ENCODE assay signal across 8 cellular contexts in the genomic region with DNA sequence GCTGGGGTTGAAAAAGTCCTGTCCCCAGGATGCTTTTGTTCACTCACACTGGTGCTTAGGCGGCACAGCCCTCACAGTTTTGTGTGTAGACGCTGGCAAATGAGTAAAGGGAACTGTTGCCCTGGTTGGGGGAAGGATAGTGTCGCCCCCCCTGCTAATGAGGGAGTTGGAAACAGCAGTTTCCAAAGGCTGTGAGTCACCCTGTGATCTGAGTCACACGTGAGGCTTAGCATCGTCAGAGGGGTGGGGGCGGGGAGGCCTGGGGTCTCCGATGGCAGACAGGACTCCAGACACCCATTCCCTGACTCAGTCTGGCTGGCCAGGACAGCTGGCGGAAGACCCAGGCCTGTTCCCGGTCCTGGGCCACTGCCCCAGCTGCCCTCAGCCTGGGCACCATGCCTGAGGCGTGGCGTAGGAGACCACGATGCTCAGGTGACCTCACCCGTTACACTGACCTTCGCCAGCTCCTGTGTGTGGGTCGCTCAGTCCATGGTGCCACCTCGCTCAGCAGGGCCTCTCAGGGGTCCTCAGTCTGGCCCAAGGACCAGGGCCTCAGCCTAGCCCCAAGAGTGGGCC. TPM values are rescaled to one million over a fixed set of nuclear protein-coding genes. Genes with fewer than 3 reads are reported as not detected.
DNase-seq lines count a peak whose midpoint lies in the region; ATAC-seq, FAIRE-seq and TF ChIP-seq lines count a peak whose summit lies in the region.

No MANE protein-coding gene starts in this region.

- H3K36me3 ChIP-seq in PC-3 (ENCODE audit: low read depth, low read length) (no peaks in the 10 kb centered on the region), GM12878 (ENCODE audit: control insufficient read depth in 2 of 2, insufficient read depth in 2 of 2, low read length in 1 of 2) (0 out of 4 replicates have a peak, but pooled peaks cover 0 to 2% of the 10 kb centered on the region in 2 experiments), kidney epithelial cell (ENCODE audit: control insufficient read depth, insufficient read depth, low read length) (peaks cover 4% of the 10 kb centered on the region)

- H3K9ac ChIP-seq in PC-3 (ENCODE audit: low read length) (peak overlapping the region; percentile 22; the same call in 1 of the 2 replicates), GM12878 (ENCODE audit: control insufficient read depth, insufficient read depth, low read length) (no peak overlapping the region)

- TF ChIP-seq CTCF in AG10803 (conservative IDR thresholded peaks at IDR 0.05; ENCODE audit: low read length) (no peak), PC-3 (conservative IDR thresholded peaks at IDR 0.05; ENCODE audit: low read depth, low read length) (no peak), GM12878 (IDR thresholded peaks at IDR 0.05 in 2 of 3, conservative IDR thresholded peaks at IDR 0.05 in 1 of 3; ENCODE audit: control insufficient read depth in 2 of 3, extremely low read depth in 1 of 3, insufficient read depth in 1 of 3, low read depth in 3 of 3, low read length in 3 of 3) (no peak), kidney epithelial cell (IDR thresholded peaks at IDR 0.05; ENCODE audit: insufficient read depth, low read length, poor library complexity, severe bottlenecking) (no peak)

- H3K79me2 ChIP-seq in PC-3 (ENCODE audit: low read length) (no peaks in the 10 kb centered on the region), GM12878 (ENCODE audit: control insufficient read depth, insufficient read depth, low read length) (no peaks in the 10 kb centered on the region)

- in situ Hi-C loops in GM12878 (cut with MboI), result no loop called here

- BruUV-seq in PC-3 (replicated peaks; lab: Mats Ljungman, UMichigan) (no TSS peak), GM12878 (replicated peaks; lab: Mats Ljungman, UMichigan) (no TSS peak)

- H3K9me2 ChIP-seq in PC-3 (replicated peaks; ENCODE audit: low read length), result no peaks in the 10 kb centered on the region

- H4K20me1 ChIP-seq in PC-3 (ENCODE audit: low read length) (no peaks in the 10 kb centered on the region), GM12878 (ENCODE audit: control insufficient read depth, insufficient read depth) (no peaks in the 10 kb centered on the region)

- H3K27me3 ChIP-seq in PC-3 (ENCODE audit: low read length) (no peaks in the 10 kb centered on the region), GM12878 (replicated peaks in 1 of 2; ENCODE audit: control insufficient read depth in 2 of 2, insufficient read depth in 2 of 2, low read length in 1 of 2) (no peaks in the 10 kb centered on the region), kidney epithelial cell (ENCODE audit: control insufficient read depth, insufficient read depth, low read length) (no peaks in the 10 kb centered on the region)

- no peak for TF ChIP-seq RAD21 in GM12878 (IDR thresholded peaks at IDR 0.05; ENCODE audit: insufficient read depth, low read depth, low read length)

- TF ChIP-seq EP300 in GM12878 (IDR thresholded peaks at IDR 0.05; ENCODE audit: borderline replicate concordance in 1 of 2, control insufficient read depth in 1 of 2, low read depth in 2 of 2, low read length in 2 of 2), result no peak

- no peak overlapping the region for H2AFZ ChIP-seq in PC-3 (ENCODE audit: low read length)
- H2AFZ ChIP-seq in GM12878 (ENCODE audit: control insufficient read depth, low read depth, low read length), result peak overlapping the region; percentile 41; the same call in 1 of the 2 replicates

- 70% methylated on average over 16 of the region's 16 CpGs for WGBS in GM12878 (ENCODE audit: insufficient coverage, insufficient replicate concordance, low lambda C conversion rate, missing lambda C conversion rate)

- RAD21 ChIA-PET in GM12878 (lab: Charles Lee; ENCODE audit: unreplicated experiment), result interaction anchor here (0.6 to 4.7 kb wide), 4 partner anchors 10 to 79 kb away, joined by 3 to 35 read pairs (median 4); no protein-coding TSS in a partner anchor

- SMC1A ChIA-PET in GM12878 (lab: Charles Lee; ENCODE audit: uncharacterized antibody, unreplicated experiment), result interaction anchor here (4.5 kb wide), 1 partner anchor 59 kb away, joined by 33 read pairs; no protein-coding TSS in a partner anchor

- POLR2A ChIA-PET in PC-3 (lab: Charles Lee; ENCODE audit: unreplicated experiment), result no interaction called here
- POLR2A ChIA-PET in GM12878 (lab: Charles Lee), result interaction anchor here (3.6 kb wide), 1 partner anchor 79 kb away, joined by 18 read pairs; a partner anchor contains a TSS

- CTCF ChIA-PET in PC-3 (lab: Charles Lee), result interaction anchor here (3.0 kb wide), 1 partner anchor 93 kb away, joined by 22 read pairs; no protein-coding TSS in a partner anchor
- CTCF ChIA-PET in GM12878 (lab: Yijun Ruan, JAX), result interaction anchor here (0.7 to 7.4 kb wide), 4 partner anchors 59 to 104 kb away, joined by 3 to 63 read pairs (median 32); a partner anchor contains a TSS

- H3K9me3 ChIP-seq in PC-3 (ENCODE audit: low read length) (no peaks in the 10 kb centered on the region), GM12878 (replicated peaks; ENCODE audit: control insufficient read depth, insufficient read depth, low read length) (no peaks in the 10 kb centered on the region)

- H3K4me1 ChIP-seq in PC-3 (ENCODE audit: insufficient read depth, low read length) (peaks cover 34% of the 10 kb centered on the region), GM12878 (ENCODE audit: control insufficient read depth, insufficient read depth, low read length) (peaks cover 35% of the 10 kb centered on the region)

- DNase-seq in AG10803 (ENCODE audit: low read depth) (peak; percentile 78), PC-3 (peak; percentile 80), GM12878 (ENCODE audit: low read depth, low spot score) (no peak), kidney epithelial cell (ENCODE audit: low read depth) (peak; percentile 77), HT-29 (ENCODE audit: low spot score) (no peak), SKM-1 treated with dmso at 0.1 percent for 144 hours (lab: John Stamatoyannopoulos, UW; ENCODE audit: unreplicated experiment) (no peak), NCI-H226 (no peak)
- peak; percentile 44 to 53 for DNase-seq in stimulated activated CD8-positive, alpha-beta memory T cell treated with anti-CD3 and anti-CD28 coated beads, Interleukin-2, amount 100 ng/mL, for 48 hours (ENCODE audit: low read depth in 2 of 2)

- intact Hi-C loops in PC-3 (cut with micrococcal nuclease), result no loop called here
- intact Hi-C loops in GM12878 (cut with micrococcal nuclease; ENCODE audit: unreplicated experiment), result no loop called here

- peak; percentile 12; the same call in 1 of the 2 replicates for ATAC-seq in PC-3
- ATAC-seq in GM12878, result no peak

- TF ChIP-seq POLR2A in GM12878 (IDR thresholded peaks at IDR 0.05; ENCODE audit: low read depth, low read length), result no peak

- H3K4me2 ChIP-seq in PC-3 (ENCODE audit: low read length), result peak overlapping the region; percentile 54
- H3K4me2 ChIP-seq in GM12878 (ENCODE audit: control insufficient read depth, insufficient read depth), result peak overlapping the region; percentile 38; the same call in 1 of the 2 replicates

- H3K4me3 ChIP-seq in AG10803 (ENCODE audit: low read length), result no peak overlapping the region
- H3K4me3 ChIP-seq in PC-3 (ENCODE audit: low read length), result no peak overlapping the region
- H3K4me3 ChIP-seq in GM12878, result no peak overlapping the region
- no peak overlapping the region for H3K4me3 ChIP-seq in kidney epithelial cell (ENCODE audit: low read depth, low read length)

- H3F3A ChIP-seq in PC-3 (ENCODE audit: low read length, unreplicated experiment), result no peaks in the 10 kb centered on the region

- H3K27ac ChIP-seq in PC-3 (ENCODE audit: low read length) (peak overlapping the region; percentile 61), GM12878 (ENCODE audit: control insufficient read depth, insufficient read depth) (peak overlapping the region; percentile 53)

- no peak for FAIRE-seq in GM12878 (lab: Jason Lieb, UNC)

RNA-seq across cellular contexts. Expression of a gene that starts 2.9 kb away (rescaled TPM):
- total RNA-seq in PC-3 (2014; rRNA removed) (7.3 and 9.3 TPM in 2 replicates), GM12878 (2014; rRNA removed) (8.6 and 8.8 TPM in 2 replicates), GM12878 (2014; rRNA removed; fragmentation: Illumina TruSeq; extraction: Trizol) (8.2 and 8.3 TPM in 2 replicates), GM12878 (2021) (9.3 and 9.9 TPM in 2 replicates), kidney epithelial cell (24.8 and 25.5 TPM in 2 replicates)
- total RNA-seq in GM12878 (2013; cell fraction: nucleolus; rRNA removed), result 2.6 and 3.2 TPM in 2 replicates
- 3.2 TPM for polyA plus RNA-seq in GM12878 (2011; ENCODE audit: low read depth)
- polyA plus RNA-seq in GM12878 (2011; rRNA removed) (1.4 and 1.9 TPM in 2 replicates), GM12878 (2014; fragmentation: Illumina TruSeq; extraction: Trizol) (9.3 and 13.3 TPM in 2 replicates), GM12878 (2014; fragmentation: Nextera tagmentation; extraction: Ambion mirVana) (1 to 10 TPM in 1 of 2 experiments, under 1 TPM in 1; 0.92 to 1.5 TPM), GM12878 (2014; rRNA removed) (8.9 and 9.0 TPM in 2 replicates), GM12878 (2016; fragmentation: Nextera tagmentation; extraction: Ambion mirVana) (1 to 10 TPM; 4.9 to 5.4 TPM)
- 3.7 and 4.3 TPM in 2 replicates for polyA plus RNA-seq in GM12878 (2011; cell fraction: cytosol; rRNA removed)
- polyA plus RNA-seq in GM12878 (2011; cell fraction: nucleus; rRNA removed), result 1.2 and 2.5 TPM in 2 replicates
- 4.8 and 5.2 TPM in 2 replicates for polyA plus RNA-seq in GM12878 (2012)
- 2.1 and 3.2 TPM in 2 replicates for polyA minus RNA-seq in GM12878 (2011; rRNA and poly(A)+ RNA removed)
- 0.53 and 0.94 TPM in 2 replicates for polyA minus RNA-seq in GM12878 (2011; cell fraction: cytosol; rRNA and poly(A)+ RNA removed)
- polyA minus RNA-seq in GM12878 (2011; cell fraction: nucleus; rRNA and poly(A)+ RNA removed), result 0.85 and 0.86 TPM in 2 replicates
- total RNA-seq in HT-29 (2014; rRNA removed; shearing (Covaris generic)), result 2.1 and 3.7 TPM in 2 replicates

RNA-seq across cellular contexts. Expression of a gene that starts 34.4 kb away (rescaled TPM):
- total RNA-seq in PC-3 (2014; rRNA removed), result not detected in 2 replicates
- total RNA-seq in GM12878 (2013; cell fraction: nucleolus; rRNA removed), result not detected in 2 replicates
- not detected in 2 replicates for total RNA-seq in GM12878 (2014; rRNA removed)
- not detected in 2 replicates for total RNA-seq in GM12878 (2014; rRNA removed; fragmentation: Illumina TruSeq; extraction: Trizol)
- total RNA-seq in GM12878 (2021), result not detected in 2 replicates
- polyA plus RNA-seq in GM12878 (2011; ENCODE audit: low read depth), result not detected
- 0.04 TPM in 1 of 2 replicates, not detected in the other for polyA plus RNA-seq in GM12878 (2011; rRNA removed)
- not detected in 2 replicates for polyA plus RNA-seq in GM12878 (2011; cell fraction: cytosol; rRNA removed)
- not detected in 2 replicates for polyA plus RNA-seq in GM12878 (2011; cell fraction: nucleus; rRNA removed)
- polyA plus RNA-seq in GM12878 (2012), result not detected in 2 replicates
- not detected in 2 replicates for polyA plus RNA-seq in GM12878 (2014; fragmentation: Illumina TruSeq; extraction: Trizol)
- polyA plus RNA-seq in GM12878 (2014; fragmentation: Nextera tagmentation; extraction: Ambion mirVana), result under 1 TPM in 1 of 2 experiments, not detected in 1; 0.02 TPM
- 0.04 TPM in 1 of 2 replicates, not detected in the other for polyA plus RNA-seq in GM12878 (2014; rRNA removed)
- not detected for polyA plus RNA-seq in GM12878 (2016; fragmentation: Nextera tagmentation; extraction: Ambion mirVana)
- polyA minus RNA-seq in GM12878 (2011; rRNA and poly(A)+ RNA removed), result not detected in 2 replicates
- not detected in 2 replicates for polyA minus RNA-seq in GM12878 (2011; cell fraction: cytosol; rRNA and poly(A)+ RNA removed)
- polyA minus RNA-seq in GM12878 (2011; cell fraction: nucleus; rRNA and poly(A)+ RNA removed), result not detected in 2 replicates
- total RNA-seq in kidney epithelial cell, result 0.07 and 0.58 TPM in 2 replicates
- total RNA-seq in HT-29 (2014; rRNA removed; shearing (Covaris generic)), result not detected in 2 replicates

Comparison
In these comparisons a context has a peak if more than half of its experiments do, and no peak if none do; other contexts are left out.
1. DNase-seq: peak in AG10803 (single experiment), PC-3 (single experiment), kidney epithelial cell (single experiment) and stimulated activated CD8-positive, alpha-beta memory T cell treated with anti-CD3 and anti-CD28 coated beads, Interleukin-2, amount 100 ng/mL, for 48 hours (2 of 2); none in GM12878 (single experiment), HT-29 (single experiment), SKM-1 treated with dmso at 0.1 percent for 144 hours (single experiment) and NCI-H226 (single experiment).